1 cellular context compared by ENCODE assay signal in genomic region chr17:63557416-63557815, GRCh38.
TF ChIP-seq lines count a peak whose summit lies in the region.

No MANE protein-coding gene starts in this region.

TF ChIP-seq in GM12878, 131 proteins besides CTCF, POLR2A, EP300 and RAD21:
- TF ChIP-seq KAT2A (conservative IDR thresholded peaks at IDR 0.05; ENCODE audit: control insufficient read depth, low read depth, low read length) (no peak), CREB1 (IDR thresholded peaks at IDR 0.05; ENCODE audit: low read depth) (no peak), ATF2 (IDR thresholded peaks at IDR 0.05; ENCODE audit: low read length) (no peak), USF1 (IDR thresholded peaks at IDR 0.05; ENCODE audit: borderline replicate concordance, extremely low read length, insufficient read depth, low read depth, low read length) (no peak), CBFB (IDR thresholded peaks at IDR 0.05; ENCODE audit: low read depth) (no peak), HDGF (IDR thresholded peaks at IDR 0.05) (no peak), NR2F1 (conservative IDR thresholded peaks at IDR 0.05) (no peak), IRF4 (IDR thresholded peaks at IDR 0.05; ENCODE audit: low read depth, low read length) (no peak), KLF5 (IDR thresholded peaks at IDR 0.05; ENCODE audit: partially characterized antibody) (no peak), SMAD1 (IDR thresholded peaks at IDR 0.05; ENCODE audit: low read depth, partially characterized antibody) (no peak), CBX3 (IDR thresholded peaks at IDR 0.05; ENCODE audit: borderline replicate concordance, low read depth) (no peak), MAX (IDR thresholded peaks at IDR 0.05; ENCODE audit: low read depth, low read length) (no peak), ESRRA (IDR thresholded peaks at IDR 0.05; ENCODE audit: low read length) (no peak), MTA2 (IDR thresholded peaks at IDR 0.05; ENCODE audit: low read depth) (no peak), ZNF384 (IDR thresholded peaks at IDR 0.05; ENCODE audit: borderline replicate concordance, low read depth, low read length) (no peak), YBX1 (IDR thresholded peaks at IDR 0.05) (no peak), TARDBP (IDR thresholded peaks at IDR 0.05; ENCODE audit: borderline replicate concordance) (no peak), HDAC6 (IDR thresholded peaks at IDR 0.05; ENCODE audit: unreplicated experiment) (no peak)
